In the genomic region with DNA sequence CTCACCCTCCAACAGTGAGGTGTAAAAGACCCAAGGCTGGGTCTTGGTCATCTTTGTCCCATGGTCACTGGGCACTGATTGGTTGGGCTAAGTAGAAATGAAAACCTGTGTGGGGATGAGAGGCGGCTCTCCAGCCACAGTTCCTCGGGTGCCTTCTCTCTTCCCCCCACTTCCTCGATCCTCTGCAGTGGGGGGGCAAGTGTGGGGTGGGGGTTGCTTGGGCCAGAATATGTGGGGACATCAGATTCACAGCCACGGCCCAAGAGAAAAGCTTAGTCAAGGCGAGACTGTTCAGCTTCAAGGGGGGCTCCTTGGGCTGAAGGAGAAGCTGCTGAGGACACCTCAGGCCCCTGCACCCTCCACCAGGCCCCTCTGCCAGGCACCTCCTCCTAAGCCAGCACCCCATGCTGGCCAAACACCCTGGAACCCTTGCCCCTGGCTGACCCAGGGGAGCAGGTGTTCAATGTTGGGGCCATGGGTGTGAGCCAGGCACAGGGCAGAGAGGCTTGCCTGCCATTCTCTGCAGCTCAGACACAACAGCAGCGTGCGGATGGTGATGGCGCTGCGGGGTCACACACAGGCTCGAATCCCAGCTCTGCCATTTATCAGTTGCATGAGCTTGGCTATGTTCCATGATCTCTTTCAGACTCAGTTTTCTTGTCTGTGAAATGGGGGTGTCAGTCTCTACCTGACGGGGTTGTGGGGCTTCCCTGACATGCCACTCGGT, we compare ENCODE assay signal across 11 cellular contexts. TPM values are rescaled to one million over a fixed set of nuclear protein-coding genes. Genes with fewer than 3 reads are reported as not detected.
DNase-seq lines count a peak whose midpoint lies in the region; ATAC-seq and TF ChIP-seq lines count a peak whose summit lies in the region.
"Had no signal": no experiment of that assay in that cellular context is flagged by ENCODE, and none has a peak within 500 bp of the region (broad histone marks: within the 10 kb centered on the region; RNA-seq: fewer than 3 reads in every experiment).

No MANE protein-coding gene starts in this region.

- no peak overlapping the region for H2BK120ac ChIP-seq in mesenchymal stem cell (ENCODE audit: low read depth, low read length)

- H2AK5ac ChIP-seq in mesenchymal stem cell (ENCODE audit: low read length, severe bottlenecking), result no peak overlapping the region

- H3K27ac Mint-ChIP-seq in stimulated activated naive CD8-positive, alpha-beta T cell treated with anti-CD3 and anti-CD28 coated beads, Interleukin-15, amount 100 ng/mL, for 72 hours, result peak overlapping the region; percentile 42 to 72
- peak overlapping the region; percentile 98 for H3K27ac Mint-ChIP-seq in activated CD4-positive, alpha-beta memory T cell treated with anti-CD3 and anti-CD28 coated beads, Interleukin-2, amount 10 ng/mL, durations not matched to agents 7 days and 5 days

- no peak overlapping the region for H4K8ac ChIP-seq in mesenchymal stem cell (ENCODE audit: low read length)

- H3K4ac ChIP-seq in mesenchymal stem cell (ENCODE audit: low read depth in 1 of 2, low read length in 2 of 2), result peak overlapping the region; percentile 3 to 12

- H3K27me3 Mint-ChIP-seq in stimulated activated naive CD8-positive, alpha-beta T cell treated with anti-CD3 and anti-CD28 coated beads, Interleukin-15, amount 100 ng/mL, for 72 hours, result no peaks in the 10 kb centered on the region
- H3K27me3 Mint-ChIP-seq in activated CD4-positive, alpha-beta memory T cell treated with anti-CD3 and anti-CD28 coated beads, Interleukin-2, amount 10 ng/mL, durations not matched to agents 7 days and 5 days, result no peaks in the 10 kb centered on the region

- no peak for DNase-seq in stimulated activated naive CD8-positive, alpha-beta T cell treated with anti-CD3 and anti-CD28 coated beads, Interleukin-15, amount 100 ng/mL, for 72 hours
- no peak for DNase-seq in stimulated activated naive CD8-positive, alpha-beta T cell treated with anti-CD3 and anti-CD28 coated beads, Interleukin-15, Interleukin-2, amounts not matched to agents 100 U/mL and 50 U/mL, for 24 hours
- DNase-seq in activated CD4-positive, alpha-beta memory T cell treated with anti-CD3 and anti-CD28 coated beads, Interleukin-2, amount 10 ng/mL, durations not matched to agents 7 days and 5 days, result no peak
- no peak for DNase-seq in mesenchymal stem cell
- DNase-seq in vagina (ENCODE audit: extremely low spot score in 2 of 2), result no peak
- no peak for DNase-seq in dermis blood vessel endothelial cell
- DNase-seq in putamen (ENCODE audit: low spot score), result no peak
- DNase-seq in NCI-H2227 (lab: John Stamatoyannopoulos, UW; ENCODE audit: unreplicated experiment), result no peak
- DNase-seq: NCI-H1436, NCI-H226 had no signal

- peak overlapping the region; percentile 80 for H4K91ac ChIP-seq in mesenchymal stem cell (ENCODE audit: low read length)

- no peak for TF ChIP-seq POLR2A in vagina (IDR thresholded peaks at IDR 0.05)

- H3K18ac ChIP-seq in mesenchymal stem cell (ENCODE audit: low read depth in 1 of 2, low read length in 2 of 2), result peak overlapping the region in 1 of 2 experiments; percentile 18

- ATAC-seq in stimulated activated naive CD8-positive, alpha-beta T cell treated with anti-CD3 and anti-CD28 coated beads, Interleukin-15, amount 100 ng/mL, for 72 hours, result no peak
- ATAC-seq in stimulated activated naive CD8-positive, alpha-beta T cell treated with anti-CD3 and anti-CD28 coated beads, Interleukin-15, Interleukin-2, amounts not matched to agents 100 U/mL and 50 U/mL, for 24 hours, result no peak

- no peak overlapping the region for H2BK5ac ChIP-seq in mesenchymal stem cell (ENCODE audit: low read depth, low read length, poor library complexity, severe bottlenecking)

- H3K27ac ChIP-seq in mesenchymal stem cell (ENCODE audit: low read length, poor library complexity, severe bottlenecking), result no peak overlapping the region
- H3K27ac ChIP-seq in vagina, result peak overlapping the region; percentile 31

- peaks cover 40% of the 10 kb centered on the region for H3K36me3 Mint-ChIP-seq in activated CD4-positive, alpha-beta memory T cell treated with anti-CD3 and anti-CD28 coated beads, Interleukin-2, amount 10 ng/mL, durations not matched to agents 7 days and 5 days (ENCODE audit: low read depth)

- H3K4me1 ChIP-seq in mesenchymal stem cell (ENCODE audit: control insufficient read depth, insufficient read depth, low read depth, low read length) (peaks cover 8% of the 10 kb centered on the region), vagina (peaks cover 22% of the 10 kb centered on the region)

- peaks cover 4 to 7% of the 10 kb centered on the region in 2 donors for H3K9me3 Mint-ChIP-seq in stimulated activated naive CD8-positive, alpha-beta T cell treated with anti-CD3 and anti-CD28 coated beads, Interleukin-15, amount 100 ng/mL, for 72 hours
- H3K9me3 Mint-ChIP-seq in activated CD4-positive, alpha-beta memory T cell treated with anti-CD3 and anti-CD28 coated beads, Interleukin-2, amount 10 ng/mL, durations not matched to agents 7 days and 5 days, result peaks cover 7% of the 10 kb centered on the region

- WGBS in mesenchymal stem cell, result 95% methylated on average over 8 of the region's 12 CpGs

- no peak overlapping the region for H2AFZ ChIP-seq in mesenchymal stem cell (ENCODE audit: low read depth, low read length)

- H3K79me1 ChIP-seq in mesenchymal stem cell (replicated peaks; ENCODE audit: low read length, poor library complexity, severe bottlenecking), result no peaks in the 10 kb centered on the region

- H2BK12ac ChIP-seq in mesenchymal stem cell (ENCODE audit: low read length in 2 of 2), result peak overlapping the region; percentile 72 to 73

- H3K14ac ChIP-seq in mesenchymal stem cell (ENCODE audit: low read length in 2 of 2), result no peak overlapping the region

- CTCF ChIA-PET in activated CD4-positive, alpha-beta memory T cell treated with anti-CD3 and anti-CD28 coated beads, Interleukin-2, amount 10 ng/mL, durations not matched to agents 7 days and 5 days (lab: Charles Lee), result interaction anchor here (1.1 kb wide), 1 partner anchor 21 kb away, joined by 3 read pairs; no protein-coding TSS in a partner anchor

- peaks cover 88% of the 10 kb centered on the region for H3K4me1 Mint-ChIP-seq in stimulated activated naive CD8-positive, alpha-beta T cell treated with anti-CD3 and anti-CD28 coated beads, Interleukin-15, amount 100 ng/mL, for 72 hours
- H3K4me1 Mint-ChIP-seq in activated CD4-positive, alpha-beta memory T cell treated with anti-CD3 and anti-CD28 coated beads, Interleukin-2, amount 10 ng/mL, durations not matched to agents 7 days and 5 days, result peaks cover 78% of the 10 kb centered on the region

- no peak overlapping the region for H3K9ac ChIP-seq in mesenchymal stem cell (ENCODE audit: low read length)

- H3K4me2 ChIP-seq in mesenchymal stem cell (ENCODE audit: low read length, poor library complexity, severe bottlenecking), result no peak overlapping the region

- H2BK15ac ChIP-seq in mesenchymal stem cell (ENCODE audit: low read depth, poor library complexity, severe bottlenecking), result no peak overlapping the region

- H3K36me3 ChIP-seq in mesenchymal stem cell (ENCODE audit: control insufficient read depth in 1 of 2, insufficient read depth in 2 of 2, low read depth in 1 of 2, low read length in 2 of 2), result no peaks in the 10 kb centered on the region
- no peaks in the 10 kb centered on the region for H3K36me3 ChIP-seq in vagina
- H3K36me3 ChIP-seq: suprapubic skin had no signal

- H3K4me3 ChIP-seq in mesenchymal stem cell (ENCODE audit: insufficient read depth in 1 of 2, low read depth in 1 of 2, low read length in 2 of 2) (no peak overlapping the region), vagina (no peak overlapping the region)
- H3K4me3 ChIP-seq: suprapubic skin had no signal

- intact Hi-C loops in vagina (cut with DNase I), result no loop called here

- H3K4me3 Mint-ChIP-seq in stimulated activated naive CD8-positive, alpha-beta T cell treated with anti-CD3 and anti-CD28 coated beads, Interleukin-15, amount 100 ng/mL, for 72 hours, result no peak overlapping the region
- no peak overlapping the region for H3K4me3 Mint-ChIP-seq in activated CD4-positive, alpha-beta memory T cell treated with anti-CD3 and anti-CD28 coated beads, Interleukin-2, amount 10 ng/mL, durations not matched to agents 7 days and 5 days

- no peak overlapping the region for H3K23ac ChIP-seq in mesenchymal stem cell (ENCODE audit: low read length in 2 of 2)

- H3K27me3 ChIP-seq in mesenchymal stem cell (ENCODE audit: control insufficient read depth in 1 of 2, insufficient read depth in 1 of 2, low read length in 2 of 2) (no peaks in the 10 kb centered on the region), vagina (no peaks in the 10 kb centered on the region)
- H3K27me3 ChIP-seq: suprapubic skin had no signal

- POLR2A ChIA-PET in activated CD4-positive, alpha-beta memory T cell treated with anti-CD3 and anti-CD28 coated beads, Interleukin-2, amount 10 ng/mL, durations not matched to agents 7 days and 5 days (lab: Charles Lee), result interaction anchor here (1.6 to 32.1 kb wide), 4 partner anchors 11 to 236 kb away, joined by 8 to 918 read pairs (median 29); a partner anchor contains a TSS

- no peak for TF ChIP-seq CTCF in vagina (IDR thresholded peaks at IDR 0.05)

- peaks cover 8% of the 10 kb centered on the region for H3K9me3 ChIP-seq in mesenchymal stem cell (ENCODE audit: control insufficient read depth, low read length)
- H3K9me3 ChIP-seq in vagina, result no peaks in the 10 kb centered on the region

RNA-seq across cellular contexts. Expression of a gene that starts 21.0 kb away (rescaled TPM):
- 100 to 1,000 TPM; 434 to 447 TPM for total RNA-seq in activated CD4-positive, alpha-beta memory T cell treated with anti-CD3 and anti-CD28 coated beads, Interleukin-2, amount 10 ng/mL, durations not matched to agents 7 days and 5 days
- polyA plus RNA-seq in mesenchymal stem cell (2013, experiment 1 of 2), result 35.0 TPM
- 35.2 TPM for polyA plus RNA-seq in mesenchymal stem cell (2013, experiment 2 of 2)
- total RNA-seq in vagina (41.0 TPM), dermis blood vessel endothelial cell (81.3 and 98.3 TPM in 2 replicates)
